8 cellular contexts compared by ENCODE assay signal in genomic region chr1:100249537-100250257, GRCh38. TPM values are rescaled to one million over a fixed set of nuclear protein-coding genes. Genes with fewer than 3 reads are reported as not detected.
DNase-seq lines count a peak whose midpoint lies in the region; ATAC-seq and TF ChIP-seq lines count a peak whose summit lies in the region.

Gene DBT, minus strand, starts transcription at chr1:100249834. Its CDS starts 14 bp downstream, at chr1:100249820.

- peak; percentile 100 for ATAC-seq in GM21528 (IDR thresholded peaks at IDR 0.05; ENCODE audit: low FRiP score, unreplicated experiment)

- POLR2A ChIA-PET in OCI-LY7 (lab: Charles Lee) = interaction anchor here (0.6 to 4.0 kb wide), 8 partner anchors 8 to 645 kb away, joined by 3 to 47 read pairs (median 4); partner anchors contain the start of genes EXTL2, RTCA and SLC35A3

- peak within 1 kb of the TSS; percentile 96 for H2AFZ ChIP-seq in OCI-LY7 (ENCODE audit: low read length)

- H3K4me1 ChIP-seq in OCI-LY7 (ENCODE audit: insufficient read depth, low read length, poor library complexity, severe bottlenecking) (peaks cover 14% of the 10 kb centered on the region), mononuclear cell (ENCODE audit: insufficient read depth, low read length) (peaks cover 9% of the 10 kb centered on the region)

- TF ChIP-seq CTCF in OCI-LY7 (conservative IDR thresholded peaks at IDR 0.05; ENCODE audit: low read length) = no peak

- intact Hi-C loops in OCI-LY7 (cut with micrococcal nuclease; ENCODE audit: unreplicated experiment) = loop anchor here (1.0 to 5.0 kb wide), 3 partner anchors 17 to 117 kb away; partner anchors contain the start of genes CDC14A, RTCA, SASS6 and TRMT13

- H3K79me2 ChIP-seq in OCI-LY7 (ENCODE audit: insufficient read depth, low read depth, low read length) = peaks cover 20% of the 10 kb centered on the region; the same call in 1 of the 2 replicates

- CTCF ChIA-PET in OCI-LY7 (lab: Charles Lee; ENCODE audit: unreplicated experiment) = interaction anchor here (0.6 kb wide), 1 partner anchor 30 kb away, joined by 3 read pairs; no protein-coding TSS in a partner anchor

- DNase-seq in DMS 273 treated with DMSO at 0.1 percent for 48 hours (lab: John Stamatoyannopoulos, UW) = peak; percentile 94
- DNase-seq in HuH-7.5 (ENCODE audit: low spot score) = peak; percentile 77
- peak; percentile 95 for DNase-seq in OCI-LY7 (ENCODE audit: low spot score)
- peak; percentile 80 for DNase-seq in activated T-cell treated with anti-CD3 and anti-CD28 coated beads for 1 hour (ENCODE audit: low read depth)
- peak; percentile 81 for DNase-seq in epithelial cell of prostate (ENCODE audit: low read depth, low spot score)
- peak; percentile 78 to 81 for DNase-seq in stimulated activated CD8-positive, alpha-beta memory T cell treated with anti-CD3 and anti-CD28 coated beads, Interleukin-4, amount 100 ng/mL, for 1 hour (ENCODE audit: low read depth in 2 of 2, low spot score in 1 of 2)

- no peaks in the 10 kb centered on the region for H3K27me3 ChIP-seq in mononuclear cell (ENCODE audit: insufficient read depth, low read length)

- peak within 1 kb of the TSS; percentile 74 for H3K4me3 ChIP-seq in OCI-LY7 (ENCODE audit: low read depth, low read length, poor library complexity, severe bottlenecking)
- H3K4me3 ChIP-seq in mononuclear cell (ENCODE audit: low read length) = peak within 1 kb of the TSS; percentile 76

- 0 out of 2 replicates have a peak, but pooled peaks cover 3% of the 10 kb centered on the region for H4K20me1 ChIP-seq in OCI-LY7 (ENCODE audit: insufficient read depth, low read length)

- H3K9me3 ChIP-seq in OCI-LY7 (ENCODE audit: low read length) (no peaks in the 10 kb centered on the region), mononuclear cell (ENCODE audit: low read depth, low read length) (no peaks in the 10 kb centered on the region)

- H3K27ac ChIP-seq in OCI-LY7 (ENCODE audit: low read depth, low read length, poor library complexity, severe bottlenecking) = peak within 1 kb of the TSS; percentile 4
- peak within 1 kb of the TSS; percentile 63 for H3K27ac ChIP-seq in epithelial cell of prostate

- no peaks in the 10 kb centered on the region for H3K36me3 ChIP-seq in OCI-LY7 (ENCODE audit: insufficient read depth, low read length)

- no TSS peak for BruUV-seq in OCI-LY7 (replicated peaks; lab: Mats Ljungman, UMichigan)

- H3K9me2 ChIP-seq in OCI-LY7 (ENCODE audit: insufficient read depth, low read length) = no peaks in the 10 kb centered on the region

- H3K4me2 ChIP-seq in OCI-LY7 (ENCODE audit: low read length) = peak within 1 kb of the TSS; percentile 93

RNA-seq across cellular contexts. Expression of gene DBT, which starts in this region (rescaled TPM):
- total RNA-seq in OCI-LY7 (2014; rRNA removed; shearing (Covaris generic)) = 1.8 and 3.3 TPM in 2 replicates
- total RNA-seq in OCI-LY7 (2022) (11.4 and 13.6 TPM in 2 replicates), mononuclear cell (4.2 TPM)

Comparison
In these comparisons a context has a peak if more than half of its experiments do, and no peak if none do; other contexts are left out.
1. Peak in every context shown above with its lines: DNase-seq, ATAC-seq, H3K4me3 ChIP-seq and H3K27ac ChIP-seq.